8 cellular contexts compared by ENCODE assay signal in the genomic region with DNA sequence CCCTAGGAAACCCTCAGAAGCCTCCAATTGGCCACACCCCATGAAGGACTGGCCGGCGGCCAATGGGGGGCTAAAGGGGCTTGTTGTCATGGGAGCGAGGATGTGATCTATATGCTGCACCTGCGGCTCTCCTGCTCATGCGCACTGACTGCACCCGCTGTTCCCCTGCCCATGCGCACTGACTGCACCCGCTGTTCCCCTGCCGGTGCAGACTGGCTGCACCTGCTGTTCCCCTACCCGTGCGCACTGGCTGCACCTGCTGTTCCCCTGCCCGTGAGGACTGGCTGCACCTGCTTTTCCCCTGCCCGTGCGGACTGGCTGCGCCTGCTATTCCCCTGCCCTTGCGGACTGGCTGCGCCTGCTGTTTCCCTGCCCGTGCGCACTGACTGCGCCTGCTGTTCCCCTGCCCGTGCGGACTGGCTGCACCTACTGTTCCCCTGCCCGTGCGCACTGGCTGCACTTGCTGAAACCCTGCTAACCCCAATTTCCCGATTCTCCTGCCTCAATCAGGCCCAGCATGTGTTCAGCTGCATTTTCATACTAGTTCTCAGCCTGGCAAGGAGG. TPM values are rescaled to one million over a fixed set of nuclear protein-coding genes. Genes with fewer than 3 reads are reported as not detected.
DNase-seq lines count a peak whose midpoint lies in the region; ATAC-seq and TF ChIP-seq lines count a peak whose summit lies in the region.

No MANE protein-coding gene starts in this region.

- H3K4me3 ChIP-seq in neuron (ENCODE audit: low read length) (peak overlapping the region; percentile 50), upper lobe of left lung (peak overlapping the region in 2 of 4 donors; percentile 1 to 10), esophagus muscularis mucosa (no peak overlapping the region)

- no peak for TF ChIP-seq POLR2A in upper lobe of left lung (IDR thresholded peaks at IDR 0.05)
- no peak for TF ChIP-seq POLR2A in esophagus muscularis mucosa (IDR thresholded peaks at IDR 0.05; ENCODE audit: low read depth)

- no peak for TF ChIP-seq CTCF in upper lobe of left lung (IDR thresholded peaks at IDR 0.05)
- TF ChIP-seq CTCF in esophagus muscularis mucosa (IDR thresholded peaks at IDR 0.05), result no peak

- peaks cover 3% of the 10 kb centered on the region for H3K4me1 ChIP-seq in neuron (ENCODE audit: insufficient read depth, low read length)
- H3K4me1 ChIP-seq in upper lobe of left lung, result peaks cover 0 to 18% (median 11%) of the 10 kb centered on the region in 4 donors
- peaks cover 0 to 12% (median 4%) of the 10 kb centered on the region in 4 donors for H3K4me1 ChIP-seq in esophagus muscularis mucosa

- H3K36me3 ChIP-seq in neuron (ENCODE audit: insufficient read depth, low read length) (no peaks in the 10 kb centered on the region), upper lobe of left lung (no peaks in the 10 kb centered on the region), esophagus muscularis mucosa (no peaks in the 10 kb centered on the region)

- intact Hi-C loops in esophagus muscularis mucosa (cut with DNase I), result no loop called here

- peak overlapping the region; percentile 74 for H2AFZ ChIP-seq in neuron (ENCODE audit: low read depth, low read length)

- peak; percentile 100 for DNase-seq in NCI-H2107 treated with DMSO at 0.1 percent for 48 hours (lab: John Stamatoyannopoulos, UW; ENCODE audit: unreplicated experiment)
- peak; percentile 42 for DNase-seq in activated CD4-positive, alpha-beta T cell treated with anti-CD3 and anti-CD28 coated beads, Interleukin-2, amount 50 U/mL, for 1 hour
- DNase-seq in effector CD4-positive, alpha-beta T cell, result peak; percentile 46
- peak; percentile 42 to 74 for DNase-seq in upper lobe of left lung
- no peak for DNase-seq in esophagus muscularis mucosa (ENCODE audit: extremely low spot score)

- TF ChIP-seq EP300 in upper lobe of left lung (IDR thresholded peaks at IDR 0.05), result no peak
- TF ChIP-seq EP300 in esophagus muscularis mucosa (IDR thresholded peaks at IDR 0.05), result no peak

- no peaks in the 10 kb centered on the region for H3K9me3 ChIP-seq in neuron (ENCODE audit: low read length)
- H3K9me3 ChIP-seq in upper lobe of left lung, result no peaks in the 10 kb centered on the region
- H3K9me3 ChIP-seq in esophagus muscularis mucosa, result no peaks in the 10 kb centered on the region

- peaks cover 13% of the 10 kb centered on the region for H3K27me3 ChIP-seq in neuron (ENCODE audit: insufficient read depth, low read length)
- H3K27me3 ChIP-seq in upper lobe of left lung, result peaks cover 0 to 3% (median 0%) of the 10 kb centered on the region in 4 donors
- H3K27me3 ChIP-seq in esophagus muscularis mucosa, result peaks cover 0 to 50% (median 8%) of the 10 kb centered on the region in 4 donors

- ATAC-seq in GM18867 (IDR thresholded peaks at IDR 0.05; ENCODE audit: unreplicated experiment) (peak; percentile 88), HG03039 (IDR thresholded peaks at IDR 0.05; ENCODE audit: unreplicated experiment) (peak; percentile 73), upper lobe of left lung (ENCODE audit: low FRiP score in 2 of 2) (no peak)

- peak overlapping the region in 1 of 4 donors; percentile 35 for H3K27ac ChIP-seq in upper lobe of left lung
- H3K27ac ChIP-seq in esophagus muscularis mucosa (replicated peaks in 1 of 4), result no peak overlapping the region

- 0 to 3% methylated on average over 6 to 25 of the region's 25 CpGs for WGBS in upper lobe of left lung, 2 donors
- 5% methylated on average over 18 of the region's 25 CpGs for WGBS in esophagus muscularis mucosa

RNA-seq across cellular contexts. Expression of a gene that starts 16.8 kb away (rescaled TPM):
- total RNA-seq in upper lobe of left lung (100 to 1,000 TPM in 1 of 6 donors, 10 to 100 TPM in 5; 44.6 to 157 (median 85.4) TPM), esophagus muscularis mucosa (10 to 100 TPM; 26.4 to 37.3 (median 27.8) TPM)

RNA-seq across cellular contexts. Expression of a gene that starts 46.4 kb away (rescaled TPM):
- total RNA-seq in upper lobe of left lung (100 to 1,000 TPM in 5 of 6 donors, 10 to 100 TPM in 1; 98.3 to 344 (median 176) TPM), esophagus muscularis mucosa (under 1 TPM in 3 of 4 donors, not detected in 1; under 0.01 to 0.40 (median 0.32) TPM)

Comparison
In these comparisons a context has a peak if more than half of its experiments do, and no peak if none do; other contexts are left out.
1. ATAC-seq: peak in GM18867 (single experiment) and HG03039 (single experiment); none in upper lobe of left lung (0 of 2).
2. RNA of a gene that starts 46.4 kb away (total RNA-seq): 98.3 to 344 TPM in upper lobe of left lung; under 0.01 to 0.40 TPM in esophagus muscularis mucosa; every median in the first group is over 10 times any median in the second.